ENCODE assay signal across 8 cellular contexts in genomic region chr2:69829243-69830044, GRCh38. TPM values are rescaled to one million over a fixed set of nuclear protein-coding genes. Genes with fewer than 3 reads are reported as not detected.
DNase-seq lines count a peak whose midpoint lies in the region; ATAC-seq and TF ChIP-seq lines count a peak whose summit lies in the region.

A gene with protein sequence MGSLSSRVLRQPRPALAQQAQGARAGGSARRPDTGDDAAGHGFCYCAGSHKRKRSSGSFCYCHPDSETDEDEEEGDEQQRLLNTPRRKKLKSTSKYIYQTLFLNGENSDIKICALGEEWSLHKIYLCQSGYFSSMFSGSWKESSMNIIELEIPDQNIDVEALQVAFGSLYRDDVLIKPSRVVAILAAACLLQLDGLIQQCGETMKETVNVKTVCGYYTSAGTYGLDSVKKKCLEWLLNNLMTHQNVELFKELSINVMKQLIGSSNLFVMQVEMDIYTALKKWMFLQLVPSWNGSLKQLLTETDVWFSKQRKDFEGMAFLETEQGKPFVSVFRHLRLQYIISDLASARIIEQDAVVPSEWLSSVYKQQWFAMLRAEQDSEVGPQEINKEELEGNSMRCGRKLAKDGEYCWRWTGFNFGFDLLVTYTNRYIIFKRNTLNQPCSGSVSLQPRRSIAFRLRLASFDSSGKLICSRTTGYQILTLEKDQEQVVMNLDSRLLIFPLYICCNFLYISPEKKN (plus strand): TSS chr2:69829660. CDS start chr2:69829893, 233 bp downstream.

- peaks cover 0 to 3% (median 0%) of the 10 kb centered on the region in 7 donors for H3K9me3 Mint-ChIP-seq in CD14-positive monocyte

- intact Hi-C loops in CD14-positive monocyte (cut with micrococcal nuclease) (no loop called here), left lung (cut with DNase I) (no loop called here)

- peaks cover 28% of the 10 kb centered on the region for H3K4me1 Mint-ChIP-seq in CD14-positive monocyte

- peak; percentile 90 for ATAC-seq in GM19395 (IDR thresholded peaks at IDR 0.05; ENCODE audit: unreplicated experiment)
- peak; percentile 77 for ATAC-seq in HG03558 (IDR thresholded peaks at IDR 0.05; ENCODE audit: extremely low read depth, unreplicated experiment)
- peak; percentile 97 for ATAC-seq in left lung

- peaks cover 14 to 26% of the 10 kb centered on the region in 2 donors for H3K4me1 ChIP-seq in left lung

- peak within 1 kb of the TSS; percentile 88 to 94 (median 92) for H3K27ac Mint-ChIP-seq in CD14-positive monocyte

- peaks cover 3 to 9% of the 10 kb centered on the region in 2 donors for H3K36me3 Mint-ChIP-seq in CD14-positive monocyte

- peaks cover 0 to 10% of the 10 kb centered on the region in 2 donors for H3K36me3 ChIP-seq in left lung

- peak within 1 kb of the TSS; percentile 94 to 98 for H3K27ac ChIP-seq in left lung

- peak; percentile 96 for DNase-seq in CD14-positive monocyte (ENCODE audit: low spot score)
- peak; percentile 94 for DNase-seq in NCI-H748 (lab: John Stamatoyannopoulos, UW; ENCODE audit: unreplicated experiment)
- DNase-seq in activated CD4-positive, alpha-beta T cell treated with anti-CD3 and anti-CD28 coated beads, Interleukin-2, amount 50 U/mL, for 1 hour, result peak; percentile 99
- DNase-seq in dedifferentiated amniotic fluid mesenchymal stem cell (ENCODE audit: extremely low spot score), result peak; percentile 93
- peak; percentile 97 to 99 for DNase-seq in left lung
- peak; percentile 97 for DNase-seq in stimulated activated CD4-positive, alpha-beta T cell treated with anti-CD3 and anti-CD28 coated beads, Interleukin-2, amount 100 ng/mL, for 4 hours (ENCODE audit: low read depth)

- no peaks in the 10 kb centered on the region for H3K9me3 ChIP-seq in left lung

- peak within 1 kb of the TSS; percentile 87 to 95 for H3K4me3 Mint-ChIP-seq in CD14-positive monocyte

- no peaks in the 10 kb centered on the region for H3K27me3 Mint-ChIP-seq in CD14-positive monocyte (ENCODE audit: low read depth in 3 of 3)

- H3K4me3 ChIP-seq in left lung, result peak within 1 kb of the TSS; percentile 74 to 99

- TF ChIP-seq CTCF in CD14-positive monocyte (IDR thresholded peaks at IDR 0.05) (no peak), left lung (IDR thresholded peaks at IDR 0.05) (no peak)

- H3K27me3 ChIP-seq in left lung, result no peaks in the 10 kb centered on the region

RNA-seq across cellular contexts. Expression of the gene that starts here (rescaled TPM):
- 10 to 100 TPM in 1 of 2 donors, 1 to 10 TPM in 1; 9.4 to 15.1 TPM for polyA plus RNA-seq in CD14-positive monocyte
- total RNA-seq in left lung, result 10 to 100 TPM; 15.3 to 19.4 TPM

Comparison
In these comparisons a context has a peak if more than half of its experiments do, and no peak if none do; other contexts are left out.
1. Peak in every context shown above with its lines: DNase-seq, ATAC-seq, H3K4me3 ChIP-seq and H3K27ac ChIP-seq.